In genomic region chr2:112646791-112647720, GRCh38 we compare ENCODE assay signal across 9 cellular contexts. TPM values are rescaled to one million over a fixed set of nuclear protein-coding genes. Genes with fewer than 3 reads are reported as not detected.
A peak's percentile ranks its signal among the peaks of the same experiment; 100 is the strongest.
DNase-seq lines count a peak whose midpoint lies in the region; FAIRE-seq and TF ChIP-seq lines count a peak whose summit lies in the region.
"Had no signal": no experiment of that assay in that cellular context is flagged by ENCODE, and none has a peak within 500 bp of the region (broad histone marks: within the 10 kb centered on the region; RNA-seq: fewer than 3 reads in every experiment).

No MANE protein-coding gene starts in this region.

- FAIRE-seq in frontal cortex (lab: Jason Lieb, UNC): no peak
- FAIRE-seq: A204.1 had no signal

- peaks cover 34% of the 10 kb centered on the region for H3K4me1 ChIP-seq in vagina

- TF ChIP-seq POLR2A in vagina (IDR thresholded peaks at IDR 0.05): no peak

- H3K27ac ChIP-seq in vagina: peak overlapping the region; percentile 97

- DNase-seq in DMS 273 (lab: John Stamatoyannopoulos, UW; ENCODE audit: unreplicated experiment) (peak; percentile 66), DMS 273 treated with DMSO at 0.1 percent for 48 hours (lab: John Stamatoyannopoulos, UW) (no peak), MV-4-11 (lab: John Stamatoyannopoulos, UW) (peak; percentile 8), astrocyte of the spinal cord (ENCODE audit: low read depth, low spot score) (no peak), lung microvascular endothelial cell (ENCODE audit: low read depth in 2 of 2) (peak; percentile 31 to 46), vagina (ENCODE audit: extremely low spot score in 2 of 2) (no peak), NCI-H1092 treated with DMSO at 0.1 percent for 48 hours (lab: John Stamatoyannopoulos, UW) (no peak), frontal cortex (ENCODE audit: low spot score in 2 of 2) (no peak)

- in situ Hi-C loops in astrocyte of the spinal cord (cut with HindIII; ENCODE audit: low sequenced_read_pairs): no loop called here

- H3K9me3 ChIP-seq in vagina: no peaks in the 10 kb centered on the region

- no peak for TF ChIP-seq CTCF in astrocyte of the spinal cord (IDR thresholded peaks at IDR 0.05; ENCODE audit: low read depth, low read length)
- no peak for TF ChIP-seq CTCF in vagina (IDR thresholded peaks at IDR 0.05)

- H3K4me3 ChIP-seq in astrocyte of the spinal cord (ENCODE audit: low read depth, low read length): peak overlapping the region; percentile 93
- H3K4me3 ChIP-seq in vagina: peak overlapping the region; percentile 83 to 93

- peaks cover 0 to 21% of the 10 kb centered on the region in 2 donors for H3K36me3 ChIP-seq in vagina

- intact Hi-C loops in vagina (cut with DNase I): no loop called here

- no peaks in the 10 kb centered on the region for H3K27me3 ChIP-seq in vagina

RNA-seq across cellular contexts. Expression of gene SLC20A1, which starts 1.3 kb away (rescaled TPM):
- total RNA-seq in lung microvascular endothelial cell: 12.9 and 20.0 TPM in 2 replicates
- total RNA-seq in vagina: 36.6 TPM
- total RNA-seq in frontal cortex: 21.6 TPM

Comparison
In these comparisons a context has a peak if more than half of its experiments do, and no peak if none do; other contexts are left out.
1. DNase-seq: peak in DMS 273 (single experiment), MV-4-11 (single experiment) and lung microvascular endothelial cell (2 of 2); none in DMS 273 treated with DMSO at 0.1 percent for 48 hours (single experiment), astrocyte of the spinal cord (single experiment), vagina (0 of 2), NCI-H1092 treated with DMSO at 0.1 percent for 48 hours (single experiment) and frontal cortex (0 of 2).